ENCODE assay signal across 17 cellular contexts in the genomic region with DNA sequence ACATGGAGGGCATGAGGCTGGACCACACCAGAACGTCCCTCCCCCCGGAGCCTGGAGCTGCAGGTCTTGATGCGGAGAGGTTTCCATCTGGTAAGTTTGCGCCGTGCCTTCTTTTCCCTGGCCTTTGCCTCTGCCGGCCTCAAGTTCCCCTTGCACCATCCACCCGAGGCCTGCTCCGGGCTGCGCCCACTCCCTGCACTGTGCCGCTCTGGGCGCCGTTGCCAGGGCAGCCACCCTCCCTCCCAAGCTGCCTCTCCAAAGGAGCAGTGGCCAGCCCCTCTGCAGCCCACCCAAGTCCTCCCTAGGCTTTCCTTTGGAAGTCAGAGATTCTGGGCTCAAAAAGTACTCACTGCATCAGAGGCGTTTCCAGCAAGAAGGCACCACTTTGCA. TPM values are rescaled to one million over a fixed set of nuclear protein-coding genes. Genes with fewer than 3 reads are reported as not detected.
"Had no signal": no experiment of that assay in that cellular context is flagged by ENCODE, and none has a peak within 500 bp of the region (broad histone marks: within the 10 kb centered on the region; RNA-seq: fewer than 3 reads in every experiment).

No MANE protein-coding gene starts in this region.

- H3K4me3 Mint-ChIP-seq: activated naive CD4-positive, alpha-beta T cell treated with anti-CD3 and anti-CD28 coated beads, Interleukin-2, amount 10 ng/mL, durations not matched to agents 7 days and 5 days; naive thymus-derived CD8-positive, alpha-beta T cell; T-helper 1 cell treated with Interleukin-12 subunit alpha and Interleukin-12 subunit beta and Interleukin-4 antibody, amounts not matched to agents 30 μg/mL and 1 μg/mL, for 36 hours had no signal

- H3K27me3 ChIP-seq: ascending aorta, right atrium auricular region, tibial nerve, vagina had no signal

- H3K4me1 Mint-ChIP-seq: activated naive CD4-positive, alpha-beta T cell treated with anti-CD3 and anti-CD28 coated beads, Interleukin-2, amount 10 ng/mL, durations not matched to agents 7 days and 5 days had no signal

- DNase-seq: activated naive CD4-positive, alpha-beta T cell treated with anti-CD3 and anti-CD28 coated beads, Interleukin-2, amount 10 ng/mL, durations not matched to agents 7 days and 5 days; cerebellar nuclear complex; effector CD8-positive, alpha-beta T cell; mesendoderm; naive thymus-derived CD8-positive, alpha-beta T cell; occipital lobe; stimulated activated naive CD8-positive, alpha-beta T cell treated with anti-CD3 and anti-CD28 coated beads, Interleukin-15, Interleukin-2, amounts not matched to agents 100 U/mL and 50 U/mL, for 24 hours had no signal

- H3K9me3 Mint-ChIP-seq: activated naive CD4-positive, alpha-beta T cell treated with anti-CD3 and anti-CD28 coated beads, Interleukin-2, amount 10 ng/mL, durations not matched to agents 7 days and 5 days; activated T-helper 2 cell treated with anti-CD3 and anti-CD28 coated beads, Interferon-gamma antibody, Interleukin-2, Interleukin-4, amounts not matched to agents 10 μg/mL and 5 μg/mL and 100 μg/mL, durations not matched to agents 14 hours and 24 hours and 36 hours; naive thymus-derived CD8-positive, alpha-beta T cell; T-helper 1 cell treated with Interleukin-12 subunit alpha and Interleukin-12 subunit beta and Interleukin-4 antibody, amounts not matched to agents 30 μg/mL and 1 μg/mL, for 36 hours had no signal

- H3K4me3 ChIP-seq: ascending aorta, breast epithelium, gastrocnemius medialis, prostate gland, right atrium auricular region, tibial nerve, vagina had no signal

- H3K36me3 Mint-ChIP-seq: activated naive CD4-positive, alpha-beta T cell treated with anti-CD3 and anti-CD28 coated beads, Interleukin-2, amount 10 ng/mL, durations not matched to agents 7 days and 5 days; naive thymus-derived CD8-positive, alpha-beta T cell had no signal

- H3K4me1 ChIP-seq: ascending aorta, breast epithelium, prostate gland, right atrium auricular region, tibial nerve, vagina had no signal

- H3K9me3 ChIP-seq: ascending aorta, breast epithelium, gastrocnemius medialis, prostate gland, right atrium auricular region, tibial nerve, vagina had no signal

- H3K27ac ChIP-seq: ascending aorta, breast epithelium, gastrocnemius medialis, prostate gland, right atrium auricular region, tibial nerve, vagina had no signal

- H3K27ac Mint-ChIP-seq: activated naive CD4-positive, alpha-beta T cell treated with anti-CD3 and anti-CD28 coated beads, Interleukin-2, amount 10 ng/mL, durations not matched to agents 7 days and 5 days; activated T-helper 2 cell treated with anti-CD3 and anti-CD28 coated beads, Interferon-gamma antibody, Interleukin-2, Interleukin-4, amounts not matched to agents 10 μg/mL and 5 μg/mL and 100 μg/mL, durations not matched to agents 14 hours and 24 hours and 36 hours; naive thymus-derived CD8-positive, alpha-beta T cell; T-helper 1 cell treated with Interleukin-12 subunit alpha and Interleukin-12 subunit beta and Interleukin-4 antibody, amounts not matched to agents 30 μg/mL and 1 μg/mL, for 36 hours had no signal

- H3K36me3 ChIP-seq: ascending aorta, breast epithelium, gastrocnemius medialis, prostate gland, right atrium auricular region, tibial nerve, vagina had no signal

RNA-seq across cellular contexts. Expression of a gene that starts 46.2 kb away (rescaled TPM):
- total RNA-seq: activated T-helper 2 cell treated with anti-CD3 and anti-CD28 coated beads, Interferon-gamma antibody, Interleukin-2, Interleukin-4, amounts not matched to agents 10 μg/mL and 5 μg/mL and 100 μg/mL, durations not matched to agents 14 hours and 24 hours and 36 hours; naive thymus-derived CD8-positive, alpha-beta T cell had no signal

RNA-seq across cellular contexts. Expression of a gene that starts 53.0 kb away (rescaled TPM):
- total RNA-seq: activated T-helper 2 cell treated with anti-CD3 and anti-CD28 coated beads, Interferon-gamma antibody, Interleukin-2, Interleukin-4, amounts not matched to agents 10 μg/mL and 5 μg/mL and 100 μg/mL, durations not matched to agents 14 hours and 24 hours and 36 hours; kidney epithelial cell; naive thymus-derived CD8-positive, alpha-beta T cell; right atrium auricular region; tibial nerve had no signal
